Comparison of ENCODE assay signal across 1 cellular context in genomic region chr1:56189454-56189853, GRCh38.
TF ChIP-seq lines count a peak whose summit lies in the region.

No MANE protein-coding gene starts in this region.

TF ChIP-seq in WTC11, 78 proteins besides CTCF, POLR2A, EP300 and RAD21 (continued from another document):
- TF ChIP-seq, protein P1, sequence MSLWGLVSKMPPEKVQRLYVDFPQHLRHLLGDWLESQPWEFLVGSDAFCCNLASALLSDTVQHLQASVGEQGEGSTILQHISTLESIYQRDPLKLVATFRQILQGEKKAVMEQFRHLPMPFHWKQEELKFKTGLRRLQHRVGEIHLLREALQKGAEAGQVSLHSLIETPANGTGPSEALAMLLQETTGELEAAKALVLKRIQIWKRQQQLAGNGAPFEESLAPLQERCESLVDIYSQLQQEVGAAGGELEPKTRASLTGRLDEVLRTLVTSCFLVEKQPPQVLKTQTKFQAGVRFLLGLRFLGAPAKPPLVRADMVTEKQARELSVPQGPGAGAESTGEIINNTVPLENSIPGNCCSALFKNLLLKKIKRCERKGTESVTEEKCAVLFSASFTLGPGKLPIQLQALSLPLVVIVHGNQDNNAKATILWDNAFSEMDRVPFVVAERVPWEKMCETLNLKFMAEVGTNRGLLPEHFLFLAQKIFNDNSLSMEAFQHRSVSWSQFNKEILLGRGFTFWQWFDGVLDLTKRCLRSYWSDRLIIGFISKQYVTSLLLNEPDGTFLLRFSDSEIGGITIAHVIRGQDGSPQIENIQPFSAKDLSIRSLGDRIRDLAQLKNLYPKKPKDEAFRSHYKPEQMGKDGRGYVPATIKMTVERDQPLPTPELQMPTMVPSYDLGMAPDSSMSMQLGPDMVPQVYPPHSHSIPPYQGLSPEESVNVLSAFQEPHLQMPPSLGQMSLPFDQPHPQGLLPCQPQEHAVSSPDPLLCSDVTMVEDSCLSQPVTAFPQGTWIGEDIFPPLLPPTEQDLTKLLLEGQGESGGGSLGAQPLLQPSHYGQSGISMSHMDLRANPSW (CRISPR knock-in tag; conservative IDR thresholded peaks at IDR 0.05; ENCODE audit: low read depth) = no peak
- TF ChIP-seq ZNF423 (CRISPR knock-in tag; IDR thresholded peaks at IDR 0.05) (no peak), OVOL2 (CRISPR knock-in tag; IDR thresholded peaks at IDR 0.05; ENCODE audit: borderline replicate concordance) (no peak), ZNF532 (CRISPR knock-in tag; IDR thresholded peaks at IDR 0.05; ENCODE audit: borderline replicate concordance) (no peak), CDX4 (CRISPR knock-in tag; IDR thresholded peaks at IDR 0.05; ENCODE audit: borderline replicate concordance) (no peak), ATF6 (CRISPR knock-in tag; IDR thresholded peaks at IDR 0.05) (no peak), SOX15 (CRISPR knock-in tag; IDR thresholded peaks at IDR 0.05) (no peak), ZNF121 (CRISPR knock-in tag; IDR thresholded peaks at IDR 0.05) (no peak), TEAD4 (CRISPR knock-in tag; IDR thresholded peaks at IDR 0.05) (no peak), JUN (CRISPR knock-in tag; IDR thresholded peaks at IDR 0.05) (no peak)
- TF ChIP-seq, protein P2, sequence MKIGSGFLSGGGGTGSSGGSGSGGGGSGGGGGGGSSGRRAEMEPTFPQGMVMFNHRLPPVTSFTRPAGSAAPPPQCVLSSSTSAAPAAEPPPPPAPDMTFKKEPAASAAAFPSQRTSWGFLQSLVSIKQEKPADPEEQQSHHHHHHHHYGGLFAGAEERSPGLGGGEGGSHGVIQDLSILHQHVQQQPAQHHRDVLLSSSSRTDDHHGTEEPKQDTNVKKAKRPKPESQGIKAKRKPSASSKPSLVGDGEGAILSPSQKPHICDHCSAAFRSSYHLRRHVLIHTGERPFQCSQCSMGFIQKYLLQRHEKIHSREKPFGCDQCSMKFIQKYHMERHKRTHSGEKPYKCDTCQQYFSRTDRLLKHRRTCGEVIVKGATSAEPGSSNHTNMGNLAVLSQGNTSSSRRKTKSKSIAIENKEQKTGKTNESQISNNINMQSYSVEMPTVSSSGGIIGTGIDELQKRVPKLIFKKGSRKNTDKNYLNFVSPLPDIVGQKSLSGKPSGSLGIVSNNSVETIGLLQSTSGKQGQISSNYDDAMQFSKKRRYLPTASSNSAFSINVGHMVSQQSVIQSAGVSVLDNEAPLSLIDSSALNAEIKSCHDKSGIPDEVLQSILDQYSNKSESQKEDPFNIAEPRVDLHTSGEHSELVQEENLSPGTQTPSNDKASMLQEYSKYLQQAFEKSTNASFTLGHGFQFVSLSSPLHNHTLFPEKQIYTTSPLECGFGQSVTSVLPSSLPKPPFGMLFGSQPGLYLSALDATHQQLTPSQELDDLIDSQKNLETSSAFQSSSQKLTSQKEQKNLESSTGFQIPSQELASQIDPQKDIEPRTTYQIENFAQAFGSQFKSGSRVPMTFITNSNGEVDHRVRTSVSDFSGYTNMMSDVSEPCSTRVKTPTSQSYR (CRISPR knock-in tag; IDR thresholded peaks at IDR 0.05) = no peak
- TF ChIP-seq, protein P3, sequence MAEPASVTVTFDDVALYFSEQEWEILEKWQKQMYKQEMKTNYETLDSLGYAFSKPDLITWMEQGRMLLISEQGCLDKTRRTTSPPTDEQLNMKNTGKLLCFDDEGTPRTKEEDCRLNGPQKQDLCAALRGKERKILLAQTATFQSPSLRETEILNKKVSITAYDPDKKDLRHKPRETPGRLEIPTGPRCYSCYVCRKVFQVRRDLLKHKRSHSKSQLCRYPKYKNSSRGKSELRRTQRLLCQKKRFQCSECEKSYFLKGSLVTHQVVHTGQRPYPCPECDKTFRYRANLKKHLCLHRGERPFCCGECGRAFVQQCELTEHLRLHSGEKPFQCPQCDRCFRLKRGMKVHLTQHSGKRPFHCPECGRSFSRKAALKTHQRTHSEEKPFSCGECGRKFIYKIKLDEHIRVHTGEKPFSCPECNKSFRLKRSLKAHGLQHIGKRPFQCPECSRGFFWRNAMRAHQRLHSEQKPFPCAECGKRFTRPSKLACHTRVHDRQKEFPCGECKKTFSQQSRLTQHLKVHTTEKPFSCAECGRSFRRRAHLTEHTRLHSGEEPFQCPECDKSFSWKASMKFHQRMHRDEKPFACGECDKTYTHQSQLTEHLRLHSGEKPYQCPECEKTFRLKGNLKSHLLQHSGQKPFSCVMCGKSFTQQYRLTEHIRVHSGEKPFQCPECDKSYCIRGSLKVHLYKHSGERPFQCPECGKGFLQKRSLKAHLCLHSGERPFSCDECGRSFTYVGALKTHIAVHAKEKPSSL (CRISPR knock-in tag; conservative IDR thresholded peaks at IDR 0.05) = no peak
